12 cellular contexts compared by ENCODE assay signal in the genomic region with DNA sequence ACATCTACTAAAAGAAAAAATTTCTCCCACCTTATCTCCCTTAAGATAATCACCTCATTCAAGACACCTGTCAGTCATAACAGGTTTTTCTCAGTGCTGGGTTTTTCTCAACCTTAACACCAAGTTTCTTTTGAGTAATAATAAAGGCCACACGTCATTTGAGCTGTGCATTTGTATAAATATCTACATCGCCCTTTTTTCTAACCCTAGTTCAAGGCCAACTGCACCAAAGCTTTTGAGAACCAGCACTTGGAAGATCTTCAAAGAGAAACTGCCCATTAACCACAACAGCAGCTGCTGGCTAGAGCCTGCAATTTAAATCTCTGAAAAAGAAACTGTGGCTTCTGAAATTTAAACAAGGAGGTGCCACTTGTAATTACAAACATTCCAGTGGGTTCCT. TPM values are rescaled to one million over a fixed set of nuclear protein-coding genes. Genes with fewer than 3 reads are reported as not detected.
A peak's percentile ranks its signal among the peaks of the same experiment; 100 is the strongest.
DNase-seq lines count a peak whose midpoint lies in the region; ATAC-seq, FAIRE-seq and TF ChIP-seq lines count a peak whose summit lies in the region.
"Had no signal": no experiment of that assay in that cellular context is flagged by ENCODE, and none has a peak within 500 bp of the region (broad histone marks: within the 10 kb centered on the region; RNA-seq: fewer than 3 reads in every experiment).

No MANE protein-coding gene starts in this region.

- no peaks in the 10 kb centered on the region for H4K20me1 ChIP-seq in OCI-LY3 (ENCODE audit: insufficient read depth, low read length)

- H3K27ac ChIP-seq in OCI-LY3 (ENCODE audit: low read length), result peak overlapping the region; percentile 69
- H3K27ac ChIP-seq in uterus, result no peak overlapping the region
- no peak overlapping the region for H3K27ac ChIP-seq in A673 (ENCODE audit: low read depth, low read length, poor library complexity, severe bottlenecking)

- peak overlapping the region; percentile 79 for H3K4me2 ChIP-seq in OCI-LY3 (ENCODE audit: low read length)

- TF ChIP-seq CTCF in OCI-LY3 (IDR thresholded peaks at IDR 0.05; ENCODE audit: low read depth, low read length), result no peak
- no peak for TF ChIP-seq CTCF in uterus (IDR thresholded peaks at IDR 0.05)
- no peak for TF ChIP-seq CTCF in A673 (conservative IDR thresholded peaks at IDR 0.05; ENCODE audit: low read depth, low read length)

- H3K79me2 ChIP-seq in OCI-LY3 (ENCODE audit: low read length), result no peaks in the 10 kb centered on the region

- no peak for TF ChIP-seq POLR2A in uterus (IDR thresholded peaks at IDR 0.05)

- no TSS peak for BruUV-seq in A673 (replicated peaks; lab: Mats Ljungman, UMichigan)

- H3K9ac ChIP-seq in OCI-LY3 (ENCODE audit: low read length), result peak overlapping the region; percentile 18; the same call in 1 of the 2 replicates

- peak; percentile 51 for FAIRE-seq in GM19239 (lab: Jason Lieb, UNC)
- FAIRE-seq: islet of Langerhans had no signal

- DNase-seq in DMS 273 treated with DMSO at 0.1 percent for 48 hours (lab: John Stamatoyannopoulos, UW) (peak; percentile 6), GM19239 (ENCODE audit: insufficient read length, low spot score) (no peak), KG1 (lab: John Stamatoyannopoulos, UW) (no peak), amygdala (lab: John Stamatoyannopoulos, UW) (no peak), uterus (no peak), A673 (ENCODE audit: low spot score) (no peak)
- DNase-seq: activated naive CD4-positive, alpha-beta T cell treated with anti-CD3 and anti-CD28 coated beads for 36 hours; GOT3; thyroid gland had no signal

- H3K9me3 ChIP-seq in OCI-LY3 (ENCODE audit: insufficient read depth, low read length), result no peaks in the 10 kb centered on the region
- H3K9me3 ChIP-seq in uterus, result no peaks in the 10 kb centered on the region
- H3K9me3 ChIP-seq in A673 (ENCODE audit: low read depth, low read length, poor library complexity, severe bottlenecking), result no peaks in the 10 kb centered on the region
- H3K9me3 ChIP-seq: thyroid gland had no signal

- CTCF ChIA-PET in A673 (lab: Charles Lee), result no interaction called here

- peaks cover 42% of the 10 kb centered on the region for H3K27me3 ChIP-seq in OCI-LY3 (ENCODE audit: low read depth, low read length)
- peaks cover 0 to 3% of the 10 kb centered on the region in 2 donors for H3K27me3 ChIP-seq in uterus
- H3K27me3 ChIP-seq in A673 (replicated peaks; ENCODE audit: insufficient read depth, low read depth, low read length, poor library complexity), result peaks cover 30% of the 10 kb centered on the region
- H3K27me3 ChIP-seq: thyroid gland had no signal

- POLR2A ChIA-PET in A673 (lab: Charles Lee; ENCODE audit: low non-redundant PET), result no interaction called here

- H3K36me3 ChIP-seq in OCI-LY3 (replicated peaks; ENCODE audit: low read depth, low read length) (no peaks in the 10 kb centered on the region), uterus (no peaks in the 10 kb centered on the region), A673 (ENCODE audit: insufficient read depth, low read length, poor library complexity, severe bottlenecking) (no peaks in the 10 kb centered on the region)
- H3K36me3 ChIP-seq: thyroid gland had no signal

- ATAC-seq in HG03354 (IDR thresholded peaks at IDR 0.05; ENCODE audit: poor library complexity, severe bottlenecking, unreplicated experiment), result peak; percentile 55

- H3K4me1 ChIP-seq in OCI-LY3 (ENCODE audit: low read length), result peaks cover 71% of the 10 kb centered on the region
- peaks cover 0 to 2% of the 10 kb centered on the region in 2 donors for H3K4me1 ChIP-seq in uterus
- peaks cover under 1% of the 10 kb centered on the region for H3K4me1 ChIP-seq in A673 (ENCODE audit: insufficient read depth, low read length, poor library complexity, severe bottlenecking)

- H2AFZ ChIP-seq in OCI-LY3 (ENCODE audit: low read depth, low read length), result no peak overlapping the region

- H3K4me3 ChIP-seq in OCI-LY3 (ENCODE audit: low read length), result peak overlapping the region; percentile 39
- H3K4me3 ChIP-seq in uterus, result no peak overlapping the region
- no peak overlapping the region for H3K4me3 ChIP-seq in A673 (ENCODE audit: low read depth, low read length, poor library complexity, severe bottlenecking)
- H3K4me3 ChIP-seq: thyroid gland had no signal

- intact Hi-C loops in uterus (cut with DNase I; ENCODE audit: low total_unique reads), result no loop called here
- intact Hi-C loops in A673 (cut with micrococcal nuclease; ENCODE audit: unreplicated experiment), result no loop called here

RNA-seq across cellular contexts. Expression of a gene that starts 6.9 kb away (rescaled TPM):
- 10 to 100 TPM in 3 of 4 donors, 1 to 10 TPM in 1; 7.4 to 61.5 (median 28.5) TPM for total RNA-seq in uterus
- 10.4 and 12.9 TPM in 2 replicates for total RNA-seq in A673 (2021)
